In the genomic region with DNA sequence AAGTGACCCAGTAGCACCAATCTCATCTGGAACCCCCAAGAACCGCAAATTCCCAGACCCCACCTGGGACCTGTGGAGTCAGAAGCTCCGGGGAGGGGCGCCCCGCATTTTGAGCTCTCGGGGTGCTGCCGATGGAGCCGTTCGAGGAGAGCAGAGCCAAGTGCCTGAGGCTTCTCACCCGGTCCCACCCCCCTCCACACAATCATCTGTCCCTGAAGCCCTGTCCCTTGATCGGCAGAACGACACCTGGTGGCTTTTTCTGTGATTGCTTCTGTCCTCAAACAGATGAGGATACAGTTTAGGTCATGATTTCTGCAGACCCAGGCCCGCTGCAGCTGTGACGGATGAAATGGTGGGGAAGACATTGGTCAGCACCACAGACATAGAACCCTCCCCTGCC, we compare ENCODE assay signal across 8 cellular contexts.
DNase-seq lines count a peak whose midpoint lies in the region; ATAC-seq and TF ChIP-seq lines count a peak whose summit lies in the region.

No MANE protein-coding gene starts in this region.

- intact Hi-C loops in vagina (cut with DNase I), result no loop called here

- no peaks in the 10 kb centered on the region for H3K9me3 ChIP-seq in HAP-1
- no peaks in the 10 kb centered on the region for H3K9me3 ChIP-seq in vagina

- in situ Hi-C loops in HAP-1 (cut with MboI; ENCODE audit: low sequenced_read_pairs), result no loop called here

- H3K27ac Mint-ChIP-seq in progenitor cell of endocrine pancreas, result no peak overlapping the region

- H3K27me3 ChIP-seq in HAP-1 (ENCODE audit: low read depth) (peaks cover 8% of the 10 kb centered on the region), vagina (no peaks in the 10 kb centered on the region)

- no peaks in the 10 kb centered on the region for H3K4me1 ChIP-seq in HAP-1
- H3K4me1 ChIP-seq in vagina, result no peaks in the 10 kb centered on the region

- H3K4me3 Mint-ChIP-seq in progenitor cell of endocrine pancreas (ENCODE audit: low read depth), result no peak overlapping the region

- DNase-seq in HAP-1 (ENCODE audit: low spot score in 2 of 2), result peak; percentile 48 to 71
- DNase-seq in choroid plexus epithelial cell (ENCODE audit: low read depth), result peak; percentile 14
- no peak for DNase-seq in progenitor cell of endocrine pancreas (ENCODE audit: low spot score, unreplicated experiment)
- DNase-seq in HCEC 1CT, result no peak
- DNase-seq in vagina (ENCODE audit: extremely low spot score in 2 of 2), result no peak

- no peaks in the 10 kb centered on the region for H3K4me1 Mint-ChIP-seq in progenitor cell of endocrine pancreas (ENCODE audit: low read depth)

- TF ChIP-seq POLR2A in vagina (IDR thresholded peaks at IDR 0.05), result no peak

- H3K27ac ChIP-seq in C4-2B (no peak overlapping the region), vagina (no peak overlapping the region)

- peak; percentile 61 for TF ChIP-seq CTCF in C4-2B (conservative IDR thresholded peaks at IDR 0.05)
- peak; percentile 52 for TF ChIP-seq CTCF in choroid plexus epithelial cell (conservative IDR thresholded peaks at IDR 0.05; ENCODE audit: low read depth, low read length)
- TF ChIP-seq CTCF in progenitor cell of endocrine pancreas (IDR thresholded peaks at IDR 0.05; ENCODE audit: unreplicated experiment), result peak; percentile 53
- no peak for TF ChIP-seq CTCF in vagina (IDR thresholded peaks at IDR 0.05)

- H3K4me3 ChIP-seq in HAP-1 (no peak overlapping the region), choroid plexus epithelial cell (ENCODE audit: low read depth, low read length) (no peak overlapping the region), vagina (no peak overlapping the region)

- peaks cover 65% of the 10 kb centered on the region for H3K27me3 Mint-ChIP-seq in progenitor cell of endocrine pancreas

- peaks cover 5% of the 10 kb centered on the region for H3K9me3 Mint-ChIP-seq in progenitor cell of endocrine pancreas (ENCODE audit: low read depth)

- H3K36me3 ChIP-seq in HAP-1 (replicated peaks), result no peaks in the 10 kb centered on the region
- H3K36me3 ChIP-seq in vagina, result no peaks in the 10 kb centered on the region

- no peaks in the 10 kb centered on the region for H3K36me3 Mint-ChIP-seq in progenitor cell of endocrine pancreas (ENCODE audit: insufficient read depth)

- ATAC-seq in SK-N-SH treated with all-trans-retinoic acid at 6 μM for 48 hours (peak; percentile 59), GM19328 (IDR thresholded peaks at IDR 0.05; ENCODE audit: unreplicated experiment) (no peak)

TF ChIP-seq in SK-N-SH treated with all-trans-retinoic acid at 6 μM for 48 hours, 23 proteins besides CTCF, POLR2A, EP300 and RAD21:
- TF ChIP-seq GLIS3 (CRISPR knock-in tag; IDR thresholded peaks at IDR 0.05), result no peak
- TF ChIP-seq TCF4 (CRISPR knock-in tag; IDR thresholded peaks at IDR 0.05; ENCODE audit: borderline replicate concordance), result no peak
- no peak for TF ChIP-seq PPARA (CRISPR knock-in tag; IDR thresholded peaks at IDR 0.05; ENCODE audit: borderline replicate concordance)
- TF ChIP-seq BACH2 (CRISPR knock-in tag; IDR thresholded peaks at IDR 0.05; ENCODE audit: borderline replicate concordance), result no peak
- TF ChIP-seq ZNF565 (CRISPR knock-in tag; conservative IDR thresholded peaks at IDR 0.05; ENCODE audit: low read depth), result no peak
- TF ChIP-seq, protein P1, sequence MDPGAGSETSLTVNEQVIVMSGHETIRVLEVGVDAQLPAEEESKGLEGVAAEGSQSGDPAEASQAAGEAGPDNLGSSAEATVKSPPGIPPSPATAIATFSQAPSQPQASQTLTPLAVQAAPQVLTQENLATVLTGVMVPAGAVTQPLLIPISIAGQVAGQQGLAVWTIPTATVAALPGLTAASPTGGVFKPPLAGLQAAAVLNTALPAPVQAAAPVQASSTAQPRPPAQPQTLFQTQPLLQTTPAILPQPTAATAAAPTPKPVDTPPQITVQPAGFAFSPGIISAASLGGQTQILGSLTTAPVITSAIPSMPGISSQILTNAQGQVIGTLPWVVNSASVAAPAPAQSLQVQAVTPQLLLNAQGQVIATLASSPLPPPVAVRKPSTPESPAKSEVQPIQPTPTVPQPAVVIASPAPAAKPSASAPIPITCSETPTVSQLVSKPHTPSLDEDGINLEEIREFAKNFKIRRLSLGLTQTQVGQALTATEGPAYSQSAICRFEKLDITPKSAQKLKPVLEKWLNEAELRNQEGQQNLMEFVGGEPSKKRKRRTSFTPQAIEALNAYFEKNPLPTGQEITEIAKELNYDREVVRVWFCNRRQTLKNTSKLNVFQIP (CRISPR knock-in tag; IDR thresholded peaks at IDR 0.05; ENCODE audit: borderline replicate concordance, low read depth), result no peak

Comparison
In these comparisons a context has a peak if more than half of its experiments do, and no peak if none do; other contexts are left out.
1. CTCF ChIP-seq: peak in C4-2B (single experiment), choroid plexus epithelial cell (single experiment) and progenitor cell of endocrine pancreas (single experiment); none in vagina (0 of 3).
2. DNase-seq: peak in HAP-1 (2 of 2) and choroid plexus epithelial cell (single experiment); none in progenitor cell of endocrine pancreas (single experiment), HCEC 1CT (single experiment) and vagina (0 of 2).